ENCODE assay signal across 8 cellular contexts in the genomic region with DNA sequence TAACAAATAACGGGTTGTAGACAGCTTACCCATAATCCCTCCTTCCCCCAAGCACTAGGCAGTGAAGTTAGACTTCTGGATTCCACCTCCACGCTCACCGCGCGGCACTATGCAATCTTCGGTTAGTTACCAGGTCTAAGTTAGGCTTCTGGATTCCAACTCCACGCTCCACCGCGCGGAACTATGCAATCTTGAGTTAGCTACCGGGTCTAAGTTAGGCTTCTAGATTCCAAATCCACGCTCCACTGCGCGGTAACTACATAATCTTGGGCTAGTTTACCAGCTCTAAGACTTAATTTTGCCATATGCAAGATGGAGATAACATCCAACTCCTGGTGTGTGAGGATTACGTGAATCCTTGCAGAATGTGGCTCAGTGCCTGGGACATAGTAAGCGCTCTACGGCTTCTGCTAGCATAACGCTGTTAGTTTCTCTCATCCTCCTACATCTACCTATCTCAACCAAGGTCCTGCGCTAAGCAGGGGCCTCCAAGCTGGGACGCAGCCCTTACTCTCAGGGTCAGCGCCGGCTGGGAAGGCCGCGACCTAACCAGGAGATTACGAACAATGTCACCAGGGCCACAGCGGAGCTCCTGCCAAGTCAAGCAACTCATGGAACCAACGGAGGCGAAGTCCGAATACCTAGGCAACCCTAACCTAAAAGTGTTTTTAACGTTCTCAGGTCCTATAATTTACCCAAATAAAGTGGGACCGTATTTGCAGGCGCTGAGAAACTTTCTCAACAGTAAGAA. TPM values are rescaled to one million over a fixed set of nuclear protein-coding genes. Genes with fewer than 3 reads are reported as not detected.
DNase-seq lines count a peak whose midpoint lies in the region; ATAC-seq, FAIRE-seq and TF ChIP-seq lines count a peak whose summit lies in the region.

No MANE protein-coding gene starts in this region.

- no peak overlapping the region for H2BK20ac ChIP-seq in H1 (ENCODE audit: low read length)

- peak overlapping the region; percentile 79; the same call in 1 of the 2 replicates for H3K18ac ChIP-seq in H1 (ENCODE audit: extremely low read depth, low read length)

- peaks cover 14 to 32% of the 10 kb centered on the region in 2 experiments for H3K79me2 ChIP-seq in H1 (ENCODE audit: control insufficient read depth in 1 of 2, insufficient read depth in 2 of 2, low read length in 2 of 2)

- TF ChIP-seq EP300 in H1 (IDR thresholded peaks at IDR 0.05; ENCODE audit: borderline replicate concordance in 1 of 2, low read depth in 2 of 2, low read length in 2 of 2), result no peak

- no peak overlapping the region for H3K14ac ChIP-seq in H1 (ENCODE audit: insufficient read length)

- TF ChIP-seq CTCF in C4-2B (conservative IDR thresholded peaks at IDR 0.05) (no peak), H1 (IDR thresholded peaks at IDR 0.05; ENCODE audit: control extremely low read depth in 1 of 3, insufficient read depth in 1 of 3, low read depth in 1 of 3, low read length in 3 of 3) (no peak), mucosa of descending colon (IDR thresholded peaks at IDR 0.05) (no peak)

- H3K56ac ChIP-seq in H1 (replicated peaks; ENCODE audit: insufficient read length, low read depth, low read length), result no peak overlapping the region

- no peak overlapping the region for H2BK12ac ChIP-seq in H1 (ENCODE audit: low read depth, low read length)

- TF ChIP-seq POLR2A in H1 (IDR thresholded peaks at IDR 0.05; ENCODE audit: control extremely low read depth in 1 of 2, low read depth in 2 of 2, low read length in 2 of 2), result no peak

- no peak for TF ChIP-seq RAD21 in H1 (IDR thresholded peaks at IDR 0.05 in 1 of 2, conservative IDR thresholded peaks at IDR 0.05 in 1 of 2; ENCODE audit: low read depth in 2 of 2, low read length in 2 of 2)

- H3K9me3 ChIP-seq in H1 (ENCODE audit: insufficient read depth in 2 of 2, low read depth in 1 of 2, low read length in 1 of 2), result no peaks in the 10 kb centered on the region
- H3K9me3 ChIP-seq in mucosa of descending colon, result no peaks in the 10 kb centered on the region
- H3K9me3 ChIP-seq in aorta (ENCODE audit: control insufficient read depth, low read length), result no peaks in the 10 kb centered on the region

- intact Hi-C loops in mucosa of descending colon (cut with DNase I, micrococcal nuclease) (no loop called here), aorta (cut with DNase I) (loop anchor here (2.0 kb wide), 1 partner anchor 37 kb away; a partner anchor contains a TSS)

- no peaks in the 10 kb centered on the region for H3K27me3 ChIP-seq in H1 (replicated peaks in 1 of 4; ENCODE audit: control insufficient read depth in 3 of 4, extremely low read depth in 1 of 4, insufficient read depth in 3 of 4, low read length in 3 of 4)
- H3K27me3 ChIP-seq in aorta (ENCODE audit: control insufficient read depth in 1 of 2, insufficient read depth in 2 of 2, low read length in 1 of 2), result no peaks in the 10 kb centered on the region

- POLR2A ChIA-PET in H1 (lab: Charles Lee; ENCODE audit: partially characterized antibody), result interaction anchor here (0.6 to 9.7 kb wide), 49 partner anchors 9 to 1076 kb away, joined by 3 to 207 read pairs (median 4); a partner anchor contains a TSS

- H4K91ac ChIP-seq in H1 (replicated peaks; ENCODE audit: insufficient read length, low read length), result peak overlapping the region; percentile 51

- no peak for FAIRE-seq in H1 (lab: Jason Lieb, UNC)

- no peak overlapping the region for H2BK120ac ChIP-seq in H1 (replicated peaks; ENCODE audit: low read depth, low read length)

- H3K23me2 ChIP-seq in H1 (ENCODE audit: low read depth, low read length), result peaks cover 7% of the 10 kb centered on the region; the same call in 1 of the 2 replicates

- H4K5ac ChIP-seq in H1 (ENCODE audit: insufficient read length, low read depth, low read length), result peak overlapping the region; percentile 79

- peak; percentile 43 for ATAC-seq in GM19324 (IDR thresholded peaks at IDR 0.05; ENCODE audit: low FRiP score, unreplicated experiment)
- peak; percentile 23 for ATAC-seq in HG03280 (IDR thresholded peaks at IDR 0.05; ENCODE audit: unreplicated experiment)
- peak; percentile 56 for ATAC-seq in SK-N-SH treated with all-trans-retinoic acid at 6 μM for 48 hours
- ATAC-seq in mucosa of descending colon, result peak; percentile 18
- ATAC-seq in aorta (ENCODE audit: low FRiP score), result peak; percentile 66

- H2BK5ac ChIP-seq in H1 (ENCODE audit: low read depth, low read length), result peak overlapping the region; percentile 41

- peaks cover 0 to 7% (median 1%) of the 10 kb centered on the region in 4 experiments; a peak in 3 of 7 replicates for H3K4me1 ChIP-seq in H1 (replicated peaks in 1 of 4; ENCODE audit: control insufficient read depth in 3 of 4, insufficient read depth in 4 of 4, low read length in 3 of 4)
- peaks cover 26% of the 10 kb centered on the region for H3K4me1 ChIP-seq in mucosa of descending colon (ENCODE audit: low read depth)
- H3K4me1 ChIP-seq in aorta (ENCODE audit: control insufficient read depth in 1 of 2, insufficient read depth in 2 of 2, low read length in 2 of 2), result peaks cover 0 to 2% of the 10 kb centered on the region in 2 donors

- H3K23ac ChIP-seq in H1 (ENCODE audit: insufficient read length), result no peak overlapping the region

- no peak overlapping the region for H3K4ac ChIP-seq in H1 (replicated peaks; ENCODE audit: insufficient read length, low read depth, low read length)

- H2AFZ ChIP-seq in H1 (ENCODE audit: low read length), result peak overlapping the region; percentile 98

- peak overlapping the region; percentile 96 to 100 for H3K4me2 ChIP-seq in H1 (ENCODE audit: insufficient read depth in 1 of 2, low read depth in 2 of 2, low read length in 2 of 2)

- H2AK5ac ChIP-seq in H1 (ENCODE audit: low read depth, low read length), result no peak overlapping the region

- peak overlapping the region; percentile 68 to 98 (median 92) for H3K4me3 ChIP-seq in H1 (ENCODE audit: extremely low read depth in 1 of 4, insufficient read depth in 2 of 4, low read depth in 3 of 4, low read length in 4 of 4)
- H3K4me3 ChIP-seq in mucosa of descending colon, result peak overlapping the region; percentile 55
- H3K4me3 ChIP-seq in aorta (ENCODE audit: low read length in 2 of 2), result peak overlapping the region; percentile 19 to 28

- H4K20me1 ChIP-seq in H1 (replicated peaks in 1 of 2; ENCODE audit: control insufficient read depth in 1 of 2, insufficient read depth in 2 of 2, low read length in 2 of 2), result peaks cover 20 to 26% of the 10 kb centered on the region in 2 experiments

- peak overlapping the region in 3 of 4 experiments; percentile 2 to 86 (median 82); a peak in 6 of 7 replicates for H3K9ac ChIP-seq in H1 (replicated peaks in 1 of 4; ENCODE audit: extremely low read depth in 1 of 4, low read depth in 3 of 4, low read length in 3 of 4)

- peak overlapping the region; percentile 95 for H3K27ac ChIP-seq in C4-2B
- peak overlapping the region; percentile 53; the same call in 1 of the 2 replicates for H3K27ac ChIP-seq in H1 (ENCODE audit: low read depth, low read length)
- peak overlapping the region; percentile 57 to 58 for H3K27ac ChIP-seq in aorta (ENCODE audit: low read depth in 1 of 2, low read length in 2 of 2)

- no peak overlapping the region; the same call in 1 of the 2 replicates for H4K8ac ChIP-seq in H1 (ENCODE audit: extremely low read depth, insufficient read depth, low read length)

- 9% methylated on average over 32 of the region's 32 CpGs; no CpG with 5 or more reads in 1 of the 2 experiments for WGBS in H1 (ENCODE audit: extremely low coverage in 1 of 2, insufficient coverage in 1 of 2, insufficient read length in 1 of 2, insufficient replicate concordance in 2 of 2, low coverage in 1 of 2, low lambda C conversion rate in 2 of 2, missing lambda C conversion rate in 1 of 2), 2 experiments
- whole genome bisulfite sequencing in aorta, 2 donors, result 5 to 7% methylated on average over 32 of the region's 32 CpGs

- CTCF ChIA-PET in H1 (lab: Charles Lee; ENCODE audit: partially characterized antibody), result interaction anchor here (0.8 to 3.0 kb wide), 5 partner anchors 10 to 20 kb away, joined by 3 to 14 read pairs (median 6); no protein-coding TSS in a partner anchor

- H3K79me1 ChIP-seq in H1 (ENCODE audit: low read depth, low read length), result peaks cover 3% of the 10 kb centered on the region; the same call in 1 of the 2 replicates

- peaks cover 13 to 54% (median 38%) of the 10 kb centered on the region in 4 experiments for H3K36me3 ChIP-seq in H1 (ENCODE audit: control insufficient read depth in 2 of 4, insufficient read depth in 4 of 4, low read length in 3 of 4)
- H3K36me3 ChIP-seq in mucosa of descending colon (ENCODE audit: low read depth), result no peaks in the 10 kb centered on the region
- peaks cover 0 to 5% of the 10 kb centered on the region in 2 donors for H3K36me3 ChIP-seq in aorta (ENCODE audit: control insufficient read depth in 1 of 2, insufficient read depth in 2 of 2, low read length in 1 of 2)

- no peak overlapping the region for H2BK15ac ChIP-seq in H1 (ENCODE audit: low read length)

- DNase-seq in H1 (ENCODE audit: low read depth in 1 of 2, low spot score in 2 of 2) (no peak), mucosa of descending colon (peak in 1 of 3 donors; percentile 41), aorta (peak; percentile 60 to 81), activated gamma-delta T cell (lab: John Stamatoyannopoulos, UW) (no peak)

RNA-seq across cellular contexts. Expression of a gene that starts 0.5 kb away (rescaled TPM):
- 2,089 and 2,151 TPM in 2 replicates for total RNA-seq in H1 (2021; fragmentation: NEBNext Ultra II Directional; extraction: Animal tissue kit (Norgen Biotek cat#: 25700))
- polyA plus RNA-seq in H1 (2011; rRNA removed) (3,704 and 4,387 TPM in 2 replicates), aorta (1,000 to 10,000 TPM; 2,598 to 3,346 TPM)
- 2,748 TPM for polyA plus RNA-seq in H1 (2011; cell fraction: cytosol; rRNA removed)
- polyA plus RNA-seq in H1 (2011; cell fraction: nucleus; rRNA removed), result 1,651 TPM
- 1,981 to 3,990 TPM (median 2,946 TPM) in 4 replicates for polyA plus RNA-seq in H1 (2012, experiment 1 of 2)
- 11,458 TPM for polyA plus RNA-seq in H1 (2012, experiment 2 of 2)
- polyA plus RNA-seq in H1 (2013, experiment 1 of 2), result 3,955 TPM
- 3,734 TPM for polyA plus RNA-seq in H1 (2013, experiment 2 of 2)
- polyA minus RNA-seq in H1 (2011; rRNA and poly(A)+ RNA removed), result 238 and 353 TPM in 2 replicates
- 4,450 TPM for polyA minus RNA-seq in H1 (2011; cell fraction: cytosol; rRNA and poly(A)+ RNA removed)
- polyA minus RNA-seq in H1 (2011; cell fraction: nucleus; rRNA and poly(A)+ RNA removed), result 579 TPM
- total RNA-seq in mucosa of descending colon (1,000 to 10,000 TPM; 1,139 to 1,221 (median 1,218) TPM), aorta (1,000 to 10,000 TPM; 1,445 to 1,646 TPM)

RNA-seq across cellular contexts. Expression of a gene that starts 38.0 kb away (rescaled TPM):
- total RNA-seq in H1 (2021; fragmentation: NEBNext Ultra II Directional; extraction: Animal tissue kit (Norgen Biotek cat#: 25700)), result 77.2 and 77.4 TPM in 2 replicates
- polyA plus RNA-seq in H1 (2011; rRNA removed) (17.9 and 26.2 TPM in 2 replicates), aorta (1 to 10 TPM; 2.8 to 4.8 TPM)
- polyA plus RNA-seq in H1 (2011; cell fraction: cytosol; rRNA removed), result 35.8 TPM
- 26.3 TPM for polyA plus RNA-seq in H1 (2011; cell fraction: nucleus; rRNA removed)
- polyA plus RNA-seq in H1 (2012, experiment 1 of 2), result 49.1 to 67.9 TPM (median 50.1 TPM) in 4 replicates
- polyA plus RNA-seq in H1 (2012, experiment 2 of 2), result 3.7 TPM
- polyA plus RNA-seq in H1 (2013, experiment 1 of 2), result 40.5 TPM
- polyA plus RNA-seq in H1 (2013, experiment 2 of 2), result 39.7 TPM
- 31.8 and 41.4 TPM in 2 replicates for polyA minus RNA-seq in H1 (2011; rRNA and poly(A)+ RNA removed)
- polyA minus RNA-seq in H1 (2011; cell fraction: cytosol; rRNA and poly(A)+ RNA removed), result 34.8 TPM
- 52.6 TPM for polyA minus RNA-seq in H1 (2011; cell fraction: nucleus; rRNA and poly(A)+ RNA removed)
- total RNA-seq in mucosa of descending colon (10 to 100 TPM in 1 of 3 donors, 1 to 10 TPM in 2; 3.1 to 11.2 (median 4.4) TPM), aorta (1 to 10 TPM; 3.3 to 5.8 TPM)

Comparison
In these comparisons a context has a peak if more than half of its experiments do, and no peak if none do; other contexts are left out.
1. DNase-seq: peak in aorta (2 of 2); none in H1 (0 of 2) and activated gamma-delta T cell (single experiment).
2. H3K4me3 ChIP-seq: peak in every context shown above with its lines; median percentile 92 in H1; 55 in mucosa of descending colon; 24 in aorta.
3. intact Hi-C loops: an anchor here in aorta (2.0 kb wide); none called in mucosa of descending colon.
4. Peak in every context shown above with its lines, with median percentiles within 50 percentile points of each other: H3K27ac ChIP-seq and ATAC-seq.